Comparison of ENCODE assay signal across 8 cellular contexts in genomic region chr19:33063356-33064116, GRCh38. TPM values are rescaled to one million over a fixed set of nuclear protein-coding genes. Genes with fewer than 3 reads are reported as not detected.
DNase-seq lines count a peak whose midpoint lies in the region; ATAC-seq lines count a peak whose summit lies in the region.

No MANE protein-coding gene starts in this region.

- no peaks in the 10 kb centered on the region for H3K36me3 Mint-ChIP-seq in activated T-cell treated with anti-CD3 and anti-CD28 coated beads, Interleukin-2, amount 50 U/mL, for 24 hours (ENCODE audit: low read depth)

- peaks cover 47% of the 10 kb centered on the region for H3K27me3 Mint-ChIP-seq in activated T-cell treated with anti-CD3 and anti-CD28 coated beads, Interleukin-2, amount 50 U/mL, for 24 hours

- H3K4me3 Mint-ChIP-seq in activated T-cell treated with anti-CD3 and anti-CD28 coated beads, Interleukin-2, amount 50 U/mL, for 24 hours, result peak overlapping the region; percentile 76

- ATAC-seq in left ventricle myocardium superior (peak; percentile 4), HG02840 (IDR thresholded peaks at IDR 0.05; ENCODE audit: low FRiP score, unreplicated experiment) (no peak)

- intact Hi-C loops in left ventricle myocardium superior (cut with micrococcal nuclease), result no loop called here

- H3K4me1 Mint-ChIP-seq in activated T-cell treated with anti-CD3 and anti-CD28 coated beads, Interleukin-2, amount 50 U/mL, for 24 hours (ENCODE audit: low read depth), result peaks cover 5% of the 10 kb centered on the region

- H3K27ac Mint-ChIP-seq in activated T-cell treated with anti-CD3 and anti-CD28 coated beads, Interleukin-2, amount 50 U/mL, for 24 hours, result no peak overlapping the region

- DNase-seq in COLO668 (lab: John Stamatoyannopoulos, UW; ENCODE audit: unreplicated experiment) (peak; percentile 73), M059J (ENCODE audit: low read depth) (peak; percentile 59), left ventricle myocardium superior (peak; percentile 30), retina (peak; percentile 38), Kasumi-1 (lab: John Stamatoyannopoulos, UW) (no peak), NCI-H187 (lab: John Stamatoyannopoulos, UW) (no peak)
- no peak for DNase-seq in activated T-cell treated with anti-CD3 and anti-CD28 coated beads, Interleukin-2, amount 50 U/mL, for 24 hours

- no peaks in the 10 kb centered on the region for H3K9me3 Mint-ChIP-seq in activated T-cell treated with anti-CD3 and anti-CD28 coated beads, Interleukin-2, amount 50 U/mL, for 24 hours

RNA-seq across cellular contexts. Expression of gene RHPN2, which starts 1.2 kb away (rescaled TPM):
- 22.5 and 25.6 TPM in 2 replicates for total RNA-seq in M059J (2014; rRNA removed; shearing (Covaris generic))
- total RNA-seq in left ventricle myocardium superior, result 2.4 TPM

RNA-seq across cellular contexts. Expression of gene GPATCH1, which starts 17.4 kb away (rescaled TPM):
- total RNA-seq in M059J (2014; rRNA removed; shearing (Covaris generic)), result 4.7 and 9.8 TPM in 2 replicates
- 5.4 TPM for total RNA-seq in left ventricle myocardium superior

Comparison
In these comparisons a context has a peak if more than half of its experiments do, and no peak if none do; other contexts are left out.
1. DNase-seq: peak in COLO668 (single experiment), M059J (single experiment), left ventricle myocardium superior (single experiment) and retina (single experiment); none in activated T-cell treated with anti-CD3 and anti-CD28 coated beads, Interleukin-2, amount 50 U/mL, for 24 hours (single experiment), Kasumi-1 (0 of 2) and NCI-H187 (0 of 2).